Comparison of ENCODE assay signal across 8 cellular contexts in genomic region chr20:36461600-36462439, GRCh38.
DNase-seq lines count a peak whose midpoint lies in the region; ATAC-seq and TF ChIP-seq lines count a peak whose summit lies in the region.

No MANE protein-coding gene starts in this region.

- TF ChIP-seq CTCF in RWPE1 (conservative IDR thresholded peaks at IDR 0.05; ENCODE audit: low read depth): no peak

- H3K4me1 Mint-ChIP-seq in activated naive CD8-positive, alpha-beta T cell treated with anti-CD3 and anti-CD28 coated beads, Interleukin-2, amount 50 U/mL, for 24 hours: peaks cover 58% of the 10 kb centered on the region

- H3K27me3 Mint-ChIP-seq in activated naive CD8-positive, alpha-beta T cell treated with anti-CD3 and anti-CD28 coated beads, Interleukin-2, amount 50 U/mL, for 24 hours: no peaks in the 10 kb centered on the region

- peak overlapping the region; percentile 80 for H3K27ac Mint-ChIP-seq in activated naive CD8-positive, alpha-beta T cell treated with anti-CD3 and anti-CD28 coated beads, Interleukin-2, amount 50 U/mL, for 24 hours

- no peaks in the 10 kb centered on the region for H3K36me3 Mint-ChIP-seq in activated naive CD8-positive, alpha-beta T cell treated with anti-CD3 and anti-CD28 coated beads, Interleukin-2, amount 50 U/mL, for 24 hours (ENCODE audit: low read depth)

- CTCF ChIA-PET in RWPE1 (lab: Yijun Ruan, JAX): interaction anchor here (0.5 to 1.2 kb wide), 7 partner anchors 9 to 422 kb away, joined by 3 to 7 read pairs (median 3); no protein-coding TSS in a partner anchor

- peak overlapping the region; percentile 82 for H3K4me3 Mint-ChIP-seq in activated naive CD8-positive, alpha-beta T cell treated with anti-CD3 and anti-CD28 coated beads, Interleukin-2, amount 50 U/mL, for 24 hours

- intact Hi-C loops in left cardiac atrium (cut with DNase I) (no loop called here), posterior vena cava (cut with DNase I) (loop anchor here in 1 of 2 donors (1.0 kb wide), 1 partner anchor 77 kb away; no protein-coding TSS in a partner anchor)

- no peaks in the 10 kb centered on the region for H3K9me3 Mint-ChIP-seq in activated naive CD8-positive, alpha-beta T cell treated with anti-CD3 and anti-CD28 coated beads, Interleukin-2, amount 50 U/mL, for 24 hours

- DNase-seq in NCI-H1436 (lab: John Stamatoyannopoulos, UW) (peak; percentile 38), NCI-H1436 treated with DMSO at 0.1 percent for 48 hours (lab: John Stamatoyannopoulos, UW) (no peak), RWPE1 (ENCODE audit: low spot score) (peak; percentile 55), left cardiac atrium (peak; percentile 81), posterior vena cava (ENCODE audit: low spot score) (peak; percentile 92), mesenteric fat pad (ENCODE audit: low spot score) (no peak)
- DNase-seq in activated naive CD8-positive, alpha-beta T cell treated with anti-CD3 and anti-CD28 coated beads, Interleukin-2, amount 50 U/mL, for 24 hours: peak; percentile 41

- ATAC-seq in HG02938 (IDR thresholded peaks at IDR 0.05; ENCODE audit: unreplicated experiment) (peak; percentile 28), left cardiac atrium (peak; percentile 25 to 35)
- no peak for ATAC-seq in activated naive CD8-positive, alpha-beta T cell treated with anti-CD3 and anti-CD28 coated beads, Interleukin-2, amount 50 U/mL, for 24 hours

- peak overlapping the region; percentile 91 for H3K27ac ChIP-seq in RWPE1

- POLR2A ChIA-PET in RWPE1 (lab: Yijun Ruan, JAX; ENCODE audit: low non-redundant PET): interaction anchor here (0.6 kb wide), 1 partner anchor 48 kb away, joined by 3 read pairs; no protein-coding TSS in a partner anchor

Comparison
In these comparisons a context has a peak if more than half of its experiments do, and no peak if none do; other contexts are left out.
1. DNase-seq: peak in NCI-H1436 (single experiment), RWPE1 (single experiment), activated naive CD8-positive, alpha-beta T cell treated with anti-CD3 and anti-CD28 coated beads, Interleukin-2, amount 50 U/mL, for 24 hours (single experiment), left cardiac atrium (single experiment) and posterior vena cava (single experiment); none in NCI-H1436 treated with DMSO at 0.1 percent for 48 hours (single experiment) and mesenteric fat pad (single experiment).